In genomic region chr20:45911486-45912343, GRCh38 we compare ENCODE assay signal across 8 cellular contexts. TPM values are rescaled to one million over a fixed set of nuclear protein-coding genes. Genes with fewer than 3 reads are reported as not detected.
DNase-seq lines count a peak whose midpoint lies in the region; ATAC-seq, FAIRE-seq and TF ChIP-seq lines count a peak whose summit lies in the region.

Gene PLTP (minus strand): TSS chr20:45912155. CDS start chr20:45911452, 703 bp downstream.

- H3K27me3 Mint-ChIP-seq in T-helper 17 cell: peaks cover 18% of the 10 kb centered on the region

- H3K27ac Mint-ChIP-seq in T-helper 17 cell: peak within 1 kb of the TSS; percentile 1

- POLR2A ChIA-PET in AG04449 (lab: Yijun Ruan, JAX): interaction anchor here (0.8 to 0.9 kb wide), 3 partner anchors 20 to 57 kb away, joined by 3 read pairs; partner anchors contain the start of genes CTSA, NEURL2 and PCIF1

- no peaks in the 10 kb centered on the region for H3F3A ChIP-seq in smooth muscle cell (ENCODE audit: low read depth)

- H3K79me2 ChIP-seq in smooth muscle cell (ENCODE audit: low read depth): no peaks in the 10 kb centered on the region

- H3K9ac ChIP-seq in smooth muscle cell (ENCODE audit: low read depth): peak within 1 kb of the TSS; percentile 86

- 1% methylated on average over 39 of the region's 58 CpGs for WGBS in smooth muscle cell (ENCODE audit: low lambda C conversion rate)

- peak within 1 kb of the TSS; percentile 86 for H3K4me2 ChIP-seq in smooth muscle cell

- H3K4me3 Mint-ChIP-seq in T-helper 17 cell: peak within 1 kb of the TSS; percentile 86

- ATAC-seq in T-helper 17 cell (peak; percentile 32), left colon (peak; percentile 8), GM18867 (IDR thresholded peaks at IDR 0.05; ENCODE audit: unreplicated experiment) (no peak), GM19351 (IDR thresholded peaks at IDR 0.05; ENCODE audit: unreplicated experiment) (no peak)

- H3K9me3 ChIP-seq in T-helper 17 cell (ENCODE audit: control insufficient read depth, low read length, poor library complexity, severe bottlenecking): no peaks in the 10 kb centered on the region
- no peaks in the 10 kb centered on the region for H3K9me3 ChIP-seq in smooth muscle cell (replicated peaks; ENCODE audit: low read depth)

- FAIRE-seq in H54 (lab: Jason Lieb, UNC): no peak

- TF ChIP-seq CTCF in AG04449 (IDR thresholded peaks at IDR 0.05; ENCODE audit: insufficient read depth, low read length, missing control alignments) (no peak), smooth muscle cell (IDR thresholded peaks at IDR 0.05; ENCODE audit: borderline replicate concordance, insufficient read depth, poor library complexity, severe bottlenecking) (no peak)

- peak within 1 kb of the TSS; percentile 55 for H2AFZ ChIP-seq in smooth muscle cell (ENCODE audit: low read depth)

- H3K4me3 ChIP-seq in AG04449 (ENCODE audit: low read depth, low read length) (peak within 1 kb of the TSS; percentile 57), smooth muscle cell (peak within 1 kb of the TSS; percentile 58)

- H3K27ac ChIP-seq in smooth muscle cell (ENCODE audit: low read depth): peak within 1 kb of the TSS; percentile 78

- peaks cover 10% of the 10 kb centered on the region for H3K4me1 Mint-ChIP-seq in T-helper 17 cell

- no peaks in the 10 kb centered on the region for H4K20me1 ChIP-seq in smooth muscle cell (ENCODE audit: low read depth)

- no peak for DNase-seq in AG04449 (ENCODE audit: low read depth, low spot score)
- no peak for DNase-seq in H54 (ENCODE audit: insufficient read length, low spot score)
- DNase-seq in T-helper 17 cell: peak in 1 of 3 donors; percentile 20
- peak; percentile 21 for DNase-seq in dermis blood vessel endothelial cell
- DNase-seq in left colon: peak; percentile 59 to 71
- DNase-seq in smooth muscle cell (lab: John Stamatoyannopoulos, UW; ENCODE audit: unreplicated experiment): peak; percentile 72

- no peaks in the 10 kb centered on the region for H3K36me3 Mint-ChIP-seq in T-helper 17 cell (ENCODE audit: low read depth)

- TF ChIP-seq POLR2A in H54 (IDR thresholded peaks at IDR 0.05; ENCODE audit: low read depth, low read length): peak; percentile 30; the same call in 1 of the 2 replicates

- CTCF ChIA-PET in AG04449 (lab: Yijun Ruan, JAX): no interaction called here

- intact Hi-C loops in left colon (cut with DNase I, micrococcal nuclease): loop anchor here in 1 of 2 donors (10.0 kb wide), 1 partner anchor 497 kb away; the partner anchor contains the start of gene PIGT

- H3K36me3 ChIP-seq in smooth muscle cell (ENCODE audit: low read depth): no peaks in the 10 kb centered on the region

- H3K27me3 ChIP-seq in smooth muscle cell (ENCODE audit: low read depth): no peaks in the 10 kb centered on the region

- H3K4me1 ChIP-seq in smooth muscle cell (ENCODE audit: low read depth): peaks cover 10% of the 10 kb centered on the region

RNA-seq across cellular contexts. Expression of gene PLTP, which starts in this region (rescaled TPM):
- total RNA-seq in T-helper 17 cell (1 to 10 TPM in 1 of 2 donors, not detected in 1; 1.5 TPM), dermis blood vessel endothelial cell (2.4 and 5.4 TPM in 2 replicates), left colon (10 to 100 TPM; 14.7 to 49.5 TPM), smooth muscle cell (81.0 and 93.3 TPM in 2 replicates)
- polyA plus RNA-seq in smooth muscle cell: 197 and 262 TPM in 2 replicates

Comparison
In these comparisons a context has a peak if more than half of its experiments do, and no peak if none do; other contexts are left out.
1. DNase-seq: peak in dermis blood vessel endothelial cell (single experiment), left colon (2 of 2) and smooth muscle cell (single experiment); none in AG04449 (single experiment) and H54 (single experiment).
2. ATAC-seq: peak in T-helper 17 cell (single experiment) and left colon (single experiment); none in GM18867 (single experiment) and GM19351 (single experiment).